ENCODE assay signal across 8 cellular contexts in the genomic region with DNA sequence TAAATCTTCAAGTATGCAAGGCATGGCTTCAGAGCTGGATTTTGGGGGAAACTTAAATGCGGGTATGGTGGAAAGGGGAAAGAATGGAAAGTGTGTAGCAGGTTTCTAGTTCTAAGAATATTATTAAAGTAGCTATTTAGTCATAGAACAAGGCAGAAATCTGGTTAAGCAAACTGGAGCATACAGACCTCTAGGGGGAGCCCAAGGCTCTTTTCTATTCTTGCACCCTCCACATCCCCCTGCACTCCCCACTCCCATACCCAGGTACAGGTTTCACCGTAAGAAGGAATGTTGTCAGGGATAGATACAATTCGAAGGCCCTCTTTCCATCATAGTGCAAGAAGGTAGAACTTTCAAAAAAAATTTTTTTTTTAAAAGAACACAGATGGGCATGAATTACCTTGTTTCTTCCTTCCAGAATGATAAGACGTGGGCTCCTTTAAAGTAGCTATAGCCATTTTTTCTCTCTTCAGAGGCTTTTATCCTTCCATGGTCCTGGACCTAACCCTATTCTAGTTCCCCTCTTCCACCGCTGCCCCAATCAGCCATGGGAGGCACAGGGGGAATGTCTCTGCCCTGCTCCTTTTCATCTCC. TPM values are rescaled to one million over a fixed set of nuclear protein-coding genes. Genes with fewer than 3 reads are reported as not detected.
DNase-seq lines count a peak whose midpoint lies in the region; ATAC-seq and TF ChIP-seq lines count a peak whose summit lies in the region.

No MANE protein-coding gene starts in this region.

- H3K36me3 Mint-ChIP-seq in nephron progenitor cell (ENCODE audit: low read depth), result no peaks in the 10 kb centered on the region

- no peaks in the 10 kb centered on the region for H3K4me1 ChIP-seq in colonic mucosa

- DNase-seq in D341Med (ENCODE audit: low spot score), result peak; percentile 71
- peak; percentile 80 for DNase-seq in NCI-H69 (lab: John Stamatoyannopoulos, UW)
- no peak for DNase-seq in colonic mucosa
- peak; percentile 34 for DNase-seq in nephron progenitor cell
- no peak for DNase-seq in inferior parietal cortex (ENCODE audit: extremely low spot score)
- DNase-seq in T-helper 9 cell, result no peak

- no peak overlapping the region for H3K4me3 Mint-ChIP-seq in nephron progenitor cell

- H3K36me3 ChIP-seq in colonic mucosa, result no peaks in the 10 kb centered on the region

- TF ChIP-seq CTCF in colonic mucosa (IDR thresholded peaks at IDR 0.05), result peak; percentile 49
- peak; percentile 69 for TF ChIP-seq CTCF in nephron progenitor cell (IDR thresholded peaks at IDR 0.05)

- no peak overlapping the region for H3K27ac ChIP-seq in colonic mucosa

- H3K9me3 Mint-ChIP-seq in nephron progenitor cell, result no peaks in the 10 kb centered on the region

- ATAC-seq in GM19025 (IDR thresholded peaks at IDR 0.05; ENCODE audit: low read depth, unreplicated experiment) (peak; percentile 65), HG03354 (IDR thresholded peaks at IDR 0.05; ENCODE audit: poor library complexity, severe bottlenecking, unreplicated experiment) (peak; percentile 93)

- no peaks in the 10 kb centered on the region for H3K27me3 ChIP-seq in colonic mucosa

- no peaks in the 10 kb centered on the region for H3K27me3 Mint-ChIP-seq in nephron progenitor cell (ENCODE audit: low read depth, poor library complexity)

- no peak overlapping the region for H3K27ac Mint-ChIP-seq in nephron progenitor cell

- no peaks in the 10 kb centered on the region for H3K4me1 Mint-ChIP-seq in nephron progenitor cell

- no peaks in the 10 kb centered on the region for H3K9me3 ChIP-seq in colonic mucosa

- no peak overlapping the region for H3K4me3 ChIP-seq in colonic mucosa

- intact Hi-C loops in colonic mucosa (cut with DNase I), result loop anchor here (5.0 to 10.0 kb wide), 2 partner anchors 55 to 262 kb away; no protein-coding TSS in a partner anchor

- no peak overlapping the region for H3K9ac ChIP-seq in colonic mucosa (ENCODE audit: low read depth in 2 of 2, low read length in 2 of 2)

RNA-seq across cellular contexts. Expression of a gene that starts 41.5 kb away (rescaled TPM):
- 10 to 100 TPM; 24.5 to 29.1 TPM for total RNA-seq in colonic mucosa

Comparison
In these comparisons a context has a peak if more than half of its experiments do, and no peak if none do; other contexts are left out.
1. DNase-seq: peak in D341Med (single experiment), NCI-H69 (single experiment) and nephron progenitor cell (single experiment); none in colonic mucosa (single experiment), inferior parietal cortex (single experiment) and T-helper 9 cell (single experiment).